9 cellular contexts compared by ENCODE assay signal in genomic region chr2:188978291-188979081, GRCh38. TPM values are rescaled to one million over a fixed set of nuclear protein-coding genes. Genes with fewer than 3 reads are reported as not detected.
DNase-seq lines count a peak whose midpoint lies in the region; ATAC-seq and TF ChIP-seq lines count a peak whose summit lies in the region.
"Had no signal": no experiment of that assay in that cellular context is flagged by ENCODE, and none has a peak within 500 bp of the region (broad histone marks: within the 10 kb centered on the region; RNA-seq: fewer than 3 reads in every experiment).

No MANE protein-coding gene starts in this region.

- no peak overlapping the region for H2AFZ ChIP-seq in smooth muscle cell (ENCODE audit: low read depth)

- peaks cover 28% of the 10 kb centered on the region for H3K4me1 ChIP-seq in smooth muscle cell (ENCODE audit: low read depth)

- H3K27ac ChIP-seq in RWPE1: no peak overlapping the region
- H3K27ac ChIP-seq in smooth muscle cell (ENCODE audit: low read depth): peak overlapping the region; percentile 98

- peaks cover 100% of the 10 kb centered on the region for H3K79me2 ChIP-seq in smooth muscle cell (ENCODE audit: low read depth)

- H3K9me3 ChIP-seq in smooth muscle cell (replicated peaks; ENCODE audit: low read depth): no peaks in the 10 kb centered on the region

- H3F3A ChIP-seq in smooth muscle cell (ENCODE audit: low read depth): peaks cover 73% of the 10 kb centered on the region

- peak; percentile 81 to 84 for ATAC-seq in activated T-cell treated with anti-CD3 and anti-CD28 coated beads, Interleukin-2, amount 50 U/mL, for 72 hours (replicated peaks in 1 of 2)
- ATAC-seq in HG02870 (IDR thresholded peaks at IDR 0.05; ENCODE audit: unreplicated experiment) (peak; percentile 91), Right ventricle myocardium superior (ENCODE audit: poor library complexity) (peak; percentile 55)

- peak overlapping the region; percentile 93 for H3K9ac ChIP-seq in smooth muscle cell (ENCODE audit: low read depth)

- H3K27me3 Mint-ChIP-seq in activated T-cell treated with anti-CD3 and anti-CD28 coated beads, Interleukin-2, amount 50 U/mL, for 72 hours (ENCODE audit: low read depth): peaks cover 17% of the 10 kb centered on the region

- no peaks in the 10 kb centered on the region for H3K36me3 Mint-ChIP-seq in activated T-cell treated with anti-CD3 and anti-CD28 coated beads, Interleukin-2, amount 50 U/mL, for 72 hours (ENCODE audit: insufficient read depth in 2 of 2)

- H3K4me2 ChIP-seq in smooth muscle cell: peak overlapping the region; percentile 92

- peak; percentile 20; the same call in 1 of the 2 replicates for TF ChIP-seq CTCF in RWPE1 (conservative IDR thresholded peaks at IDR 0.05; ENCODE audit: low read depth)
- peak; percentile 33 for TF ChIP-seq CTCF in smooth muscle cell (IDR thresholded peaks at IDR 0.05; ENCODE audit: borderline replicate concordance, insufficient read depth, poor library complexity, severe bottlenecking)

- POLR2A ChIA-PET in RWPE1 (lab: Yijun Ruan, JAX; ENCODE audit: low non-redundant PET): no interaction called here

- under 1% methylated on average over 6 of the region's 6 CpGs for WGBS in smooth muscle cell (ENCODE audit: low lambda C conversion rate)

- H3K36me3 ChIP-seq in smooth muscle cell (ENCODE audit: low read depth): peaks cover 2% of the 10 kb centered on the region

- peaks cover 17% of the 10 kb centered on the region for H3K4me1 Mint-ChIP-seq in activated T-cell treated with anti-CD3 and anti-CD28 coated beads, Interleukin-2, amount 50 U/mL, for 72 hours (ENCODE audit: low read depth)

- intact Hi-C loops in Right ventricle myocardium superior (cut with DNase I): loop anchor here (5.0 kb wide), 1 partner anchor 191 kb away; no protein-coding TSS in a partner anchor

- H3K4me3 Mint-ChIP-seq in activated T-cell treated with anti-CD3 and anti-CD28 coated beads, Interleukin-2, amount 50 U/mL, for 72 hours: peak overlapping the region; percentile 67 to 71

- no peaks in the 10 kb centered on the region for H3K9me3 Mint-ChIP-seq in activated T-cell treated with anti-CD3 and anti-CD28 coated beads, Interleukin-2, amount 50 U/mL, for 72 hours

- peak overlapping the region; percentile 89 for H3K27ac Mint-ChIP-seq in activated T-cell treated with anti-CD3 and anti-CD28 coated beads, Interleukin-2, amount 50 U/mL, for 72 hours

- peak in 1 of 2 donors; percentile 1 for DNase-seq in activated T-cell treated with anti-CD3 and anti-CD28 coated beads, Interleukin-2, amount 50 U/mL, for 72 hours
- no peak for DNase-seq in activated T-cell treated with anti-CD3 and anti-CD28 coated beads for 4 hours
- DNase-seq in RWPE1 (ENCODE audit: low spot score): no peak
- DNase-seq in Right ventricle myocardium superior: no peak
- DNase-seq in smooth muscle cell (lab: John Stamatoyannopoulos, UW; ENCODE audit: unreplicated experiment): no peak
- DNase-seq in MV-4-11 (lab: John Stamatoyannopoulos, UW): no peak
- DNase-seq in NCI-H146 (lab: John Stamatoyannopoulos, UW): no peak

- CTCF ChIA-PET in RWPE1 (lab: Yijun Ruan, JAX): interaction anchor here (0.6 to 1.4 kb wide), 4 partner anchors 12 to 454 kb away, joined by 3 to 6 read pairs (median 4); no protein-coding TSS in a partner anchor

- H3K27me3 ChIP-seq in smooth muscle cell (ENCODE audit: low read depth): no peaks in the 10 kb centered on the region

- H3K4me3 ChIP-seq in smooth muscle cell: peak overlapping the region; percentile 91

- H4K20me1 ChIP-seq in smooth muscle cell (ENCODE audit: low read depth): peaks cover 50% of the 10 kb centered on the region

RNA-seq across cellular contexts. Expression of gene COL3A1, which starts 4.3 kb away (rescaled TPM):
- under 1 TPM in 1 of 2 donors, not detected in 1; 0.12 TPM for total RNA-seq in activated T-cell treated with anti-CD3 and anti-CD28 coated beads, Interleukin-2, amount 50 U/mL, for 72 hours
- total RNA-seq in Right ventricle myocardium superior (47.0 TPM), smooth muscle cell (10,359 and 12,824 TPM in 2 replicates)
- 9,077 and 11,807 TPM in 2 replicates for polyA plus RNA-seq in smooth muscle cell
- total RNA-seq: dermis microvascular lymphatic vessel endothelial cell had no signal

Comparison
In these comparisons a context has a peak if more than half of its experiments do, and no peak if none do; other contexts are left out.
1. RNA of gene COL3A1, which starts 4.3 kb away (total RNA-seq): 10,359 to 12,824 TPM in smooth muscle cell; 47.0 TPM in Right ventricle myocardium superior (single experiment) and 0.12 TPM in activated T-cell treated with anti-CD3 and anti-CD28 coated beads, Interleukin-2, amount 50 U/mL, for 72 hours; every median in the first group is over 100 times any median in the second.
2. Peak in every context shown above with its lines, with median percentiles within 50 percentile points of each other: ATAC-seq.